In genomic region chrX:9342581-9343051, GRCh38 we compare ENCODE assay signal across 8 cellular contexts.
DNase-seq lines count a peak whose midpoint lies in the region; ATAC-seq and TF ChIP-seq lines count a peak whose summit lies in the region.

No MANE protein-coding gene starts in this region.

- H3K4me1 ChIP-seq in breast epithelium (no peaks in the 10 kb centered on the region), iPS DF 6.9 (ENCODE audit: control insufficient read depth, insufficient read depth, low read length) (peaks cover 2% of the 10 kb centered on the region)

- no CpG with 5 or more reads among the region's 25 CpGs for WGBS in iPS DF 6.9 (ENCODE audit: insufficient coverage, insufficient read length)

- H3K36me3 ChIP-seq in breast epithelium = no peaks in the 10 kb centered on the region
- no peaks in the 10 kb centered on the region for H3K36me3 ChIP-seq in iPS DF 6.9 (ENCODE audit: control insufficient read depth, insufficient read depth, low read length)

- H3K4me3 ChIP-seq in breast epithelium (peak overlapping the region in 1 of 3 donors; percentile 46), iPS DF 6.9 (ENCODE audit: low read length) (peak overlapping the region; percentile 48; the same call in 1 of the 2 replicates)

- H3K27me3 ChIP-seq in breast epithelium (peaks cover 0 to 10% of the 10 kb centered on the region in 2 donors), iPS DF 6.9 (ENCODE audit: control insufficient read depth, insufficient read depth, low read length) (no peaks in the 10 kb centered on the region)

- no peak for ATAC-seq in HG03432 (IDR thresholded peaks at IDR 0.05; ENCODE audit: unreplicated experiment)
- no peak for ATAC-seq in GM19023 (IDR thresholded peaks at IDR 0.05; ENCODE audit: unreplicated experiment)

- intact Hi-C loops in breast epithelium (cut with DNase I; ENCODE audit: low total_unique reads) = no loop called here

- H3K9me3 ChIP-seq in breast epithelium (no peaks in the 10 kb centered on the region), iPS DF 6.9 (ENCODE audit: control insufficient read depth, insufficient read depth, low read length) (no peaks in the 10 kb centered on the region)

- TF ChIP-seq CTCF in breast epithelium (IDR thresholded peaks at IDR 0.05) = no peak

- TF ChIP-seq POLR2A in breast epithelium (IDR thresholded peaks at IDR 0.05) = no peak

- DNase-seq in ELF-1 (ENCODE audit: low read depth, low spot score) (peak; percentile 85), NCI-H146 (lab: John Stamatoyannopoulos, UW) (peak; percentile 85), T1000 (lab: John Stamatoyannopoulos, UW) (peak; percentile 29), breast epithelium (ENCODE audit: low spot score in 2 of 2) (peak; percentile 72 to 75), iPS DF 6.9 (ENCODE audit: low read depth, low spot score) (peak; percentile 33), retina (peak; percentile 85)

- H3K27ac ChIP-seq in breast epithelium (peak overlapping the region; percentile 33 to 48), iPS DF 6.9 (ENCODE audit: low read length) (no peak overlapping the region)

Comparison
In these comparisons a context has a peak if more than half of its experiments do, and no peak if none do; other contexts are left out.
1. DNase-seq: peak in every context shown above with its lines; median percentile 85 in ELF-1; 85 in NCI-H146; 85 in retina; 74 in breast epithelium; 33 in iPS DF 6.9; 29 in T1000.